ENCODE assay signal across 18 cellular contexts in genomic region chr9:2043243-2043642, GRCh38. TPM values are rescaled to one million over a fixed set of nuclear protein-coding genes. Genes with fewer than 3 reads are reported as not detected.
DNase-seq lines count a peak whose midpoint lies in the region; ATAC-seq lines count a peak whose summit lies in the region.
"Had no signal": no experiment of that assay in that cellular context is flagged by ENCODE, and none has a peak within 500 bp of the region (broad histone marks: within the 10 kb centered on the region; RNA-seq: fewer than 3 reads in every experiment).

No MANE protein-coding gene starts in this region.

- no peaks in the 10 kb centered on the region for H3K27me3 Mint-ChIP-seq in activated naive CD4-positive, alpha-beta T cell treated with anti-CD3 and anti-CD28 coated beads, Interleukin-2, amount 50 U/mL, for 24 hours
- no peaks in the 10 kb centered on the region for H3K27me3 Mint-ChIP-seq in activated naive CD8-positive, alpha-beta T cell
- H3K27me3 Mint-ChIP-seq in immature natural killer cell (ENCODE audit: low read depth in 3 of 3), result peaks cover 0 to 1% (median 1%) of the 10 kb centered on the region in 3 donors

- no peak overlapping the region for H3K4me3 Mint-ChIP-seq in activated naive CD4-positive, alpha-beta T cell treated with anti-CD3 and anti-CD28 coated beads, Interleukin-2, amount 50 U/mL, for 24 hours
- H3K4me3 Mint-ChIP-seq in activated naive CD8-positive, alpha-beta T cell, result no peak overlapping the region
- H3K4me3 Mint-ChIP-seq in immature natural killer cell, result no peak overlapping the region

- no peak overlapping the region for H2AFZ ChIP-seq in neuronal stem cell (ENCODE audit: low read length)
- H2AFZ ChIP-seq: parathyroid adenoma had no signal

- no peak overlapping the region for H2BK5ac ChIP-seq in neuronal stem cell (ENCODE audit: low read length)

- H3K36me3 Mint-ChIP-seq in activated naive CD4-positive, alpha-beta T cell treated with anti-CD3 and anti-CD28 coated beads, Interleukin-2, amount 50 U/mL, for 24 hours, result peaks cover 26% of the 10 kb centered on the region
- peaks cover 13% of the 10 kb centered on the region for H3K36me3 Mint-ChIP-seq in activated naive CD8-positive, alpha-beta T cell
- peaks cover 13 to 44% (median 31%) of the 10 kb centered on the region in 3 donors for H3K36me3 Mint-ChIP-seq in immature natural killer cell

- peaks cover 0 to 4% of the 10 kb centered on the region in 2 donors for H3K4me1 ChIP-seq in neuronal stem cell (ENCODE audit: control insufficient read depth in 2 of 2, insufficient read depth in 1 of 2, low read depth in 1 of 2, low read length in 2 of 2)
- H3K4me1 ChIP-seq: Caco-2, parathyroid adenoma had no signal

- peak; percentile 44 for ATAC-seq in HG02759 (IDR thresholded peaks at IDR 0.05; ENCODE audit: unreplicated experiment)

- H3K4me3 ChIP-seq in neuronal stem cell (ENCODE audit: low read length in 2 of 2), result no peak overlapping the region
- H3K4me3 ChIP-seq: left ventricle myocardium inferior, upper lobe of left lung had no signal

- H3K27me3 ChIP-seq in neuronal stem cell (ENCODE audit: control insufficient read depth in 3 of 3, insufficient read depth in 3 of 3, low read depth in 1 of 3, low read length in 3 of 3), result peaks cover 0 to 38% (median 17%) of the 10 kb centered on the region in 3 experiments
- H3K27me3 ChIP-seq: upper lobe of left lung had no signal

- no peak overlapping the region for H3K14ac ChIP-seq in neuronal stem cell (ENCODE audit: low read length)

- H4K91ac ChIP-seq in neuronal stem cell (ENCODE audit: low read depth, low read length, poor library complexity), result no peak overlapping the region

- no peak overlapping the region for H3K23ac ChIP-seq in neuronal stem cell (ENCODE audit: low read depth, low read length, poor library complexity)

- no peak overlapping the region for H3K4ac ChIP-seq in neuronal stem cell (ENCODE audit: low read length)

- H2BK12ac ChIP-seq in neuronal stem cell (ENCODE audit: low read length), result no peak overlapping the region

- H3K36me3 ChIP-seq in neuronal stem cell (replicated peaks in 1 of 2; ENCODE audit: control insufficient read depth in 2 of 2, insufficient read depth in 2 of 2, low read length in 2 of 2), result no peaks in the 10 kb centered on the region

- no peak overlapping the region for H2AK5ac ChIP-seq in neuronal stem cell (ENCODE audit: low read depth, low read length)

- DNase-seq in activated naive CD4-positive, alpha-beta T cell (lab: John Stamatoyannopoulos, UW), result no peak
- DNase-seq in neuronal stem cell (ENCODE audit: low spot score) (no peak), immature natural killer cell (no peak), cerebellar nuclear complex (lab: John Stamatoyannopoulos, UW) (no peak)
- DNase-seq in stimulated activated naive CD4-positive, alpha-beta T cell (lab: John Stamatoyannopoulos, UW), result no peak
- DNase-seq: activated CD4-positive, alpha-beta T cell treated with anti-CD3 and anti-CD28 coated beads for 48 hours; Caco-2; Karpas-422; left ventricle myocardium inferior; NCI-H1436 treated with DMSO at 0.1 percent for 48 hours; NCI-H446; SIG-M5; T-helper 9 cell; upper lobe of left lung had no signal

- no peak overlapping the region for H2BK15ac ChIP-seq in neuronal stem cell (ENCODE audit: low read length)

- peaks cover 61% of the 10 kb centered on the region for H3K4me1 Mint-ChIP-seq in activated naive CD4-positive, alpha-beta T cell treated with anti-CD3 and anti-CD28 coated beads, Interleukin-2, amount 50 U/mL, for 24 hours
- H3K4me1 Mint-ChIP-seq in activated naive CD8-positive, alpha-beta T cell (ENCODE audit: low read depth), result peaks cover 33% of the 10 kb centered on the region
- peaks cover 25 to 61% of the 10 kb centered on the region in 2 donors for H3K4me1 Mint-ChIP-seq in immature natural killer cell

- no peak overlapping the region for H3K4me2 ChIP-seq in neuronal stem cell (ENCODE audit: insufficient read depth, low read length, poor library complexity, severe bottlenecking)

- no peak overlapping the region for H2BK120ac ChIP-seq in neuronal stem cell (ENCODE audit: low read depth, low read length)

- no peaks in the 10 kb centered on the region for H3K9me3 Mint-ChIP-seq in activated naive CD4-positive, alpha-beta T cell treated with anti-CD3 and anti-CD28 coated beads, Interleukin-2, amount 50 U/mL, for 24 hours
- no peaks in the 10 kb centered on the region for H3K9me3 Mint-ChIP-seq in activated naive CD8-positive, alpha-beta T cell (ENCODE audit: low read depth)
- H3K9me3 Mint-ChIP-seq in immature natural killer cell, result no peaks in the 10 kb centered on the region

- no peak overlapping the region for H3K18ac ChIP-seq in neuronal stem cell (ENCODE audit: low read length)

- no peaks in the 10 kb centered on the region for H3K79me1 ChIP-seq in neuronal stem cell (ENCODE audit: low read depth, low read length)

- H3K9ac ChIP-seq in neuronal stem cell (ENCODE audit: low read depth, low read length, poor library complexity), result no peak overlapping the region
- H3K9ac ChIP-seq: parathyroid adenoma had no signal

- peak overlapping the region; percentile 80 for H3K27ac Mint-ChIP-seq in activated naive CD4-positive, alpha-beta T cell treated with anti-CD3 and anti-CD28 coated beads, Interleukin-2, amount 50 U/mL, for 24 hours
- H3K27ac Mint-ChIP-seq in activated naive CD8-positive, alpha-beta T cell, result peak overlapping the region; percentile 79
- H3K27ac Mint-ChIP-seq in immature natural killer cell, result peak overlapping the region in 2 of 6 donors; percentile 15 to 56

- H3K27ac ChIP-seq in neuronal stem cell (replicated peaks; ENCODE audit: low read length), result no peak overlapping the region
- H3K27ac ChIP-seq: left ventricle myocardium inferior, parathyroid adenoma, upper lobe of left lung had no signal

- H3K9me3 ChIP-seq in neuronal stem cell (replicated peaks in 1 of 2; ENCODE audit: control insufficient read depth in 2 of 2, insufficient read depth in 1 of 2, low read depth in 1 of 2, low read length in 2 of 2), result no peaks in the 10 kb centered on the region
- H3K9me3 ChIP-seq: Caco-2, left ventricle myocardium inferior, upper lobe of left lung had no signal

- no peak overlapping the region for H4K8ac ChIP-seq in neuronal stem cell (ENCODE audit: low read depth, low read length)

- WGBS in neuronal stem cell (ENCODE audit: extremely low coverage in 2 of 2, insufficient read length in 2 of 2, insufficient replicate concordance in 1 of 2), 2 donors, result no CpG with 5 or more reads among the region's 4 CpGs

RNA-seq across cellular contexts. Expression of gene SMARCA2, which starts 28.1 kb away (rescaled TPM):
- 1.9 TPM for polyA plus RNA-seq in neuronal stem cell (2013, experiment 1 of 2)
- 2.2 TPM for polyA plus RNA-seq in neuronal stem cell (2013, experiment 2 of 2)
- polyA plus RNA-seq in immature natural killer cell, result 10 to 100 TPM; 20.1 to 41.4 (median 25.2) TPM
